6 cellular contexts compared by ENCODE assay signal in the genomic region with DNA sequence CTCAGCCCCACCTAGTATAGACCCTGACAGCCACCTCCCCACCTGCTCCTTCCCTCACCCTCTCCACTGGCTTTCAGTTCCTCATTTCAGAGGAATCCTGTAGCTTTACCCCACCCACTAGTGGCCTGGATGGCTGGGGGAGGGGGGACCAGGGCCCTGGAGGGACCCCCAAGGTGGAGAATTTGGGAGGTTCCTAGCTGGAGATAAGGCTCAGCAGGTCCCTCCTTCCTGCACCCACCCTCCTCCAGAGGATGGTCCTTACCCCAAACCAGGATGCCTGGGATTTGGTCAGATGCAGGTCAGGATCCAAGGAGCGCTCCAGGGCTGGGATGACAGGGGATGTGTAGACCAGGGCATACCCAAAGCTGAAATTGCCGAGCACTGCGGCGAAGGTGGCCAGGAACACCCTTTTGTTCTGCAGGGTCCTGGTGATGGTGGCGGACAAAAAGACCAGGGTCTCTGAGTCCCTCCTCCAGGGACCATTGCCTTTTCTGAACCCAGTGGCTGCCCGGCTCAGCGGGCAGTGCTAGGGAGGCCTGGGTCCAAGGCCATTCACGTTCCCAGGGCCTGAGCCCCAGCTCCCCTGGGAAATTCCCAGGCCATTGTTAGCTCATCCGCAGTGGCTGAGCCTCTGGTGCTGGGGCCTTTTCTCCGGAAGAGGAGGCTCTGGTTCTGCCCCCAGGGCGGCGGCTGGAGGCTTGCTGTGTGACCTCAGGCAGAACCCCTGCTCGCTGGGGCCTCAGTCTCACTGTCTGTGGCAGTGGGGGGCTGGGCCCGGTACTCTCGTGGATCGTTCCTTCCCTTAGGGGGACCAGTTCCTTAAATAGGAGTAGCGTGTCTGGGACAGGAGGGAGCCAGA. TPM values are rescaled to one million over a fixed set of nuclear protein-coding genes. Genes with fewer than 3 reads are reported as not detected.
DNase-seq lines count a peak whose midpoint lies in the region; ATAC-seq lines count a peak whose summit lies in the region.

No MANE protein-coding gene starts in this region.

- H4K8ac ChIP-seq in mesendoderm (ENCODE audit: low read depth, low read length) = no peak overlapping the region

- H3K36me3 ChIP-seq in mesendoderm (ENCODE audit: control insufficient read depth, insufficient read depth, low read length) = peaks cover 1% of the 10 kb centered on the region

- H2BK15ac ChIP-seq in mesendoderm (replicated peaks; ENCODE audit: low read depth) = no peak overlapping the region

- peak overlapping the region; percentile 64 for H3K27ac ChIP-seq in mesendoderm (ENCODE audit: low read depth, low read length)

- H3K23ac ChIP-seq in mesendoderm (ENCODE audit: low read length) = peak overlapping the region; percentile 89

- WGBS in mesendoderm (ENCODE audit: extremely low coverage, insufficient coverage, low lambda C conversion rate) = no CpG with 5 or more reads among the region's 17 CpGs

- no peak overlapping the region for H4K5ac ChIP-seq in mesendoderm (ENCODE audit: low read length)

- H3K56ac ChIP-seq in mesendoderm (ENCODE audit: low read length) = peak overlapping the region; percentile 95

- peak overlapping the region; percentile 78 for H2AK5ac ChIP-seq in mesendoderm (ENCODE audit: low read length)

- DNase-seq in NCI-H146 (lab: John Stamatoyannopoulos, UW) (peak; percentile 19), NCI-H146 treated with DMSO at 0.1 percent for 48 hours (lab: John Stamatoyannopoulos, UW; ENCODE audit: unreplicated experiment) (no peak), amniotic epithelial cell (ENCODE audit: low read depth) (peak; percentile 48), mesendoderm (peak; percentile 73)
- no peak for DNase-seq in stimulated activated naive CD4-positive, alpha-beta T cell treated with Interleukin-2 at 50 U/mL for 16 hours (lab: John Stamatoyannopoulos, UW)

- H3K4me2 ChIP-seq in mesendoderm (ENCODE audit: low read length) = peak overlapping the region; percentile 85

- H3K9ac ChIP-seq in mesendoderm (ENCODE audit: low read length) = peak overlapping the region; percentile 93

- peaks cover 9% of the 10 kb centered on the region for H3K79me1 ChIP-seq in mesendoderm (ENCODE audit: low read length)

- no peak overlapping the region for H2BK120ac ChIP-seq in mesendoderm (ENCODE audit: low read depth, low read length)

- H3K79me2 ChIP-seq in mesendoderm (ENCODE audit: control insufficient read depth, insufficient read depth, low read length) = peaks cover 7% of the 10 kb centered on the region

- peak overlapping the region; percentile 59 for H3K4ac ChIP-seq in mesendoderm (ENCODE audit: low read depth, low read length)

- no peaks in the 10 kb centered on the region for H3K27me3 ChIP-seq in mesendoderm (ENCODE audit: insufficient read depth, low read length, poor library complexity)

- H3K4me1 ChIP-seq in mesendoderm (ENCODE audit: control insufficient read depth, low read depth, low read length) = peaks cover 5% of the 10 kb centered on the region

- ATAC-seq in HG03175 (IDR thresholded peaks at IDR 0.05; ENCODE audit: unreplicated experiment) = peak; percentile 40

- H2BK5ac ChIP-seq in mesendoderm (ENCODE audit: low read length) = peak overlapping the region; percentile 25

- peak overlapping the region; percentile 76 for H3K4me3 ChIP-seq in mesendoderm (ENCODE audit: low read length)

- peak overlapping the region; percentile 93 for H3K18ac ChIP-seq in mesendoderm (ENCODE audit: low read length)

RNA-seq across cellular contexts. Expression of a gene that starts 0.7 kb away (rescaled TPM):
- polyA plus RNA-seq in mesendoderm (2013, experiment 1 of 2) = 12.9 TPM
- 12.7 TPM for polyA plus RNA-seq in mesendoderm (2013, experiment 2 of 2)

RNA-seq across cellular contexts. Expression of a gene that starts 18.4 kb away (rescaled TPM):
- 3.4 TPM for polyA plus RNA-seq in mesendoderm (2013, experiment 1 of 2)
- polyA plus RNA-seq in mesendoderm (2013, experiment 2 of 2) = 4.1 TPM

RNA-seq across cellular contexts. Expression of a gene that starts 46.5 kb away (rescaled TPM):
- polyA plus RNA-seq in mesendoderm (2013, experiment 1 of 2) = not detected
- 0.08 TPM for polyA plus RNA-seq in mesendoderm (2013, experiment 2 of 2)

RNA-seq across cellular contexts. Expression of a gene that starts 56.1 kb away (rescaled TPM):
- polyA plus RNA-seq in mesendoderm (2013, experiment 1 of 2) = 0.45 TPM
- 0.46 TPM for polyA plus RNA-seq in mesendoderm (2013, experiment 2 of 2)

RNA-seq across cellular contexts. Expression of a gene that starts 56.3 kb away (rescaled TPM):
- 0.32 TPM for polyA plus RNA-seq in mesendoderm (2013, experiment 1 of 2)
- polyA plus RNA-seq in mesendoderm (2013, experiment 2 of 2) = 0.29 TPM

Comparison
In these comparisons a context has a peak if more than half of its experiments do, and no peak if none do; other contexts are left out.
1. DNase-seq: peak in NCI-H146 (single experiment), amniotic epithelial cell (single experiment) and mesendoderm (single experiment); none in NCI-H146 treated with DMSO at 0.1 percent for 48 hours (single experiment) and stimulated activated naive CD4-positive, alpha-beta T cell treated with Interleukin-2 at 50 U/mL for 16 hours (single experiment).